Comparison of ENCODE assay signal across 8 cellular contexts in the genomic region with DNA sequence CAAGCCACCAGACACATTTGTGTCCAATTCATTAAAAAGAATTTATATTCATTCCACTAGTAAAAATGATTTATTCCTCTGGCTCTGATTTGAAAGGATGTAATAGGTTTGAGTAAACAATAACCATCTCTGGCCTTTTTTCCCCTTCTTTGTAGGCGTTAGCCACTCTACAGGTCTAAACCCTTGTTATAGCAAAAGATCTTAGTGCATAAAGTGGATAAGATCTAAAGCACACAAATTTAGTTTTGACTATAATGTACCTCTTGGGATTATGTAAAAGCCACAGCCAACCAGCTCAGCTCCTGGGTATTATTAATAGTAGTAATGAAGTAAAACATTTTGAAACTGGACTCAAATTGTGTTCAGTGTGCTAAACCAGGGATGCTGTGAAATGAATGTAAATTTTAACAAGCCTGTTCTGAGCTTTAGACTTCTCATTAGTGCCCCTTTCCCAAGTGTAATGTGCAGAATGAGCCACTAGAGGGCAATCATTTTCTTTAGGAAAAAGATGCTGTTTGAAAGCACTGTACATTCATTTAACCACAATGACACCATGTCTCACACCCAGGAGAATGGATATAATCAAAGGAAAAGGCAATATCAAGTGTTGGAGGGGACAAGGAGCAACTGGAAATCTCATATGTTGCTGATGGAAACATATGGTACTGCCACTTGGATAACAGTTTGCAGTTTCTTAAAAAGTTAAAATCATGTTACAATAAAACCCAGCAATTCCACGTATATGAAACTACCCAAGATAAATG.
A peak's percentile ranks its signal among the peaks of the same experiment; 100 is the strongest.
DNase-seq lines count a peak whose midpoint lies in the region; ATAC-seq and TF ChIP-seq lines count a peak whose summit lies in the region.

No MANE protein-coding gene starts in this region.

- POLR2A ChIA-PET in naive thymus-derived CD4-positive, alpha-beta T cell (lab: Charles Lee), result no interaction called here

- H3K27ac ChIP-seq in esophagus muscularis mucosa (replicated peaks in 1 of 4), result no peak overlapping the region
- H3K27ac ChIP-seq in naive thymus-derived CD4-positive, alpha-beta T cell (ENCODE audit: low read depth, low read length), result no peak overlapping the region

- H3K9me3 ChIP-seq in BE2C, result no peaks in the 10 kb centered on the region
- no peaks in the 10 kb centered on the region for H3K9me3 ChIP-seq in esophagus muscularis mucosa
- no peaks in the 10 kb centered on the region for H3K9me3 ChIP-seq in naive thymus-derived CD4-positive, alpha-beta T cell (ENCODE audit: control insufficient read depth in 2 of 3, low read length in 3 of 3)

- no peak for TF ChIP-seq EP300 in esophagus muscularis mucosa (IDR thresholded peaks at IDR 0.05)

- H3K4me3 ChIP-seq in BE2C (ENCODE audit: low read depth, low read length) (no peak overlapping the region), esophagus muscularis mucosa (no peak overlapping the region)
- no peak overlapping the region for H3K4me3 ChIP-seq in naive thymus-derived CD4-positive, alpha-beta T cell (ENCODE audit: low read length)

- intact Hi-C loops in esophagus muscularis mucosa (cut with DNase I), result loop anchor here (2.0 kb wide), 1 partner anchor 84 kb away; no protein-coding TSS in a partner anchor
- intact Hi-C loops in naive thymus-derived CD4-positive, alpha-beta T cell (cut with micrococcal nuclease), result loop anchor here (1.0 to 5.0 kb wide), 7 partner anchors 9 to 697 kb away; a partner anchor contains a TSS

- 34% methylated on average over 2 of the region's 2 CpGs for WGBS in esophagus muscularis mucosa

- H3K4me3 Mint-ChIP-seq in naive thymus-derived CD4-positive, alpha-beta T cell, result no peak overlapping the region

- TF ChIP-seq CTCF in BE2C (IDR thresholded peaks at IDR 0.05; ENCODE audit: low read depth, low read length) (peak; percentile 89), esophagus muscularis mucosa (IDR thresholded peaks at IDR 0.05) (peak in 2 of 3 experiments; percentile 87 to 94)

- DNase-seq in BE2C, result peak; percentile 59
- peak; percentile 62 for DNase-seq in NCI-H345 (lab: John Stamatoyannopoulos, UW)
- DNase-seq in activated CD4-positive, alpha-beta T cell treated with anti-CD3 and anti-CD28 coated beads for 4 hours, result peak; percentile 35 to 76
- DNase-seq in esophagus muscularis mucosa (ENCODE audit: extremely low spot score), result no peak
- DNase-seq in naive thymus-derived CD4-positive, alpha-beta T cell, result peak in 8 of 9 donors; percentile 32 to 71 (median 55)
- peak; percentile 67 for DNase-seq in ureter (ENCODE audit: low spot score)

- no peaks in the 10 kb centered on the region for H3K27me3 Mint-ChIP-seq in naive thymus-derived CD4-positive, alpha-beta T cell

- ATAC-seq in GM18508 (IDR thresholded peaks at IDR 0.05; ENCODE audit: insufficient read depth, unreplicated experiment) (peak; percentile 47), HG03175 (IDR thresholded peaks at IDR 0.05; ENCODE audit: unreplicated experiment) (peak; percentile 64)
- peak; percentile 85 for ATAC-seq in naive thymus-derived CD4-positive, alpha-beta T cell

- H3K27ac Mint-ChIP-seq in naive thymus-derived CD4-positive, alpha-beta T cell, result no peak overlapping the region

- TF ChIP-seq POLR2A in esophagus muscularis mucosa (IDR thresholded peaks at IDR 0.05; ENCODE audit: low read depth), result no peak

- H3K36me3 ChIP-seq in BE2C (no peaks in the 10 kb centered on the region), esophagus muscularis mucosa (peaks cover 0 to 6% (median 0%) of the 10 kb centered on the region in 4 donors)
- H3K36me3 ChIP-seq in naive thymus-derived CD4-positive, alpha-beta T cell (ENCODE audit: control insufficient read depth in 2 of 3, insufficient read depth in 3 of 3, low read length in 3 of 3), result no peaks in the 10 kb centered on the region

- H3K4me1 ChIP-seq in BE2C, result peaks cover 3% of the 10 kb centered on the region; the same call in 1 of the 2 replicates
- peaks cover 0 to 10% (median 3%) of the 10 kb centered on the region in 4 donors for H3K4me1 ChIP-seq in esophagus muscularis mucosa
- H3K4me1 ChIP-seq in naive thymus-derived CD4-positive, alpha-beta T cell (ENCODE audit: control insufficient read depth in 2 of 2, insufficient read depth in 2 of 2, low read length in 2 of 2), result no peaks in the 10 kb centered on the region

- CTCF ChIA-PET in naive thymus-derived CD4-positive, alpha-beta T cell (lab: Charles Lee), result interaction anchor here (0.6 to 4.7 kb wide), 12 partner anchors 16 to 1425 kb away, joined by 3 to 46 read pairs (median 3); a partner anchor contains a TSS

- peaks cover 0 to 5% (median 0%) of the 10 kb centered on the region in 5 donors for H3K36me3 Mint-ChIP-seq in naive thymus-derived CD4-positive, alpha-beta T cell

- H3K27me3 ChIP-seq in BE2C (no peaks in the 10 kb centered on the region), esophagus muscularis mucosa (no peaks in the 10 kb centered on the region)
- H3K27me3 ChIP-seq in naive thymus-derived CD4-positive, alpha-beta T cell (ENCODE audit: control insufficient read depth in 2 of 2, insufficient read depth in 2 of 2, low read length in 2 of 2), result no peaks in the 10 kb centered on the region

- no peaks in the 10 kb centered on the region for H3K9me3 Mint-ChIP-seq in naive thymus-derived CD4-positive, alpha-beta T cell

- peaks cover 0 to 4% (median 0%) of the 10 kb centered on the region in 7 donors for H3K4me1 Mint-ChIP-seq in naive thymus-derived CD4-positive, alpha-beta T cell
